Comparison of ENCODE assay signal across 18 cellular contexts in genomic region chr3:139151530-139151929, GRCh38.
"Had no signal": no experiment of that assay in that cellular context is flagged by ENCODE, and none has a peak within 500 bp of the region (broad histone marks: within the 10 kb centered on the region; RNA-seq: fewer than 3 reads in every experiment).

No MANE protein-coding gene starts in this region.

- H3K4me3 ChIP-seq: neural progenitor cell, ovary, pancreas, prostate gland, psoas muscle, right atrium auricular region, right lobe of liver, sigmoid colon, skin epidermis, smooth muscle cell, spleen had no signal

- H3K36me3 ChIP-seq: neural progenitor cell, neutrophil, ovary, pancreas, prostate gland, right atrium auricular region, right lobe of liver, sigmoid colon, spleen had no signal

- ATAC-seq: naive thymus-derived CD8-positive, alpha-beta T cell; natural killer cell; natural killer cell treated with Interleukin-12 subunit alpha and Interleukin-12 subunit beta and Interleukin-15 and Interleukin-18, amount 100 ng/mL, for 72 hours; pancreas; psoas muscle; right cardiac atrium; right lobe of liver; sciatic nerve had no signal

- H3K4me1 ChIP-seq: neural progenitor cell, pancreas, parathyroid adenoma, prostate gland, psoas muscle, right atrium auricular region, right lobe of liver, sigmoid colon, spleen had no signal

- H3K27ac ChIP-seq: neural progenitor cell, neutrophil, ovary, pancreas, parathyroid adenoma, prostate gland, psoas muscle, right atrium auricular region, right lobe of liver, sigmoid colon, skin epidermis, spleen had no signal

- H3K9me3 ChIP-seq: neutrophil, ovary, pancreas, prostate gland, psoas muscle, right lobe of liver had no signal
